In genomic region chr1:206987873-206988272, GRCh38 we compare ENCODE assay signal across 33 cellular contexts. TPM values are rescaled to one million over a fixed set of nuclear protein-coding genes. Genes with fewer than 3 reads are reported as not detected.
DNase-seq lines count a peak whose midpoint lies in the region; ATAC-seq, FAIRE-seq and TF ChIP-seq lines count a peak whose summit lies in the region.
"Had no signal": no experiment of that assay in that cellular context is flagged by ENCODE, and none has a peak within 500 bp of the region (broad histone marks: within the 10 kb centered on the region; RNA-seq: fewer than 3 reads in every experiment).

No MANE protein-coding gene starts in this region.

- H3K9ac ChIP-seq in IMR-90 (ENCODE audit: low read depth, low read length) (no peak overlapping the region), K562 (ENCODE audit: insufficient read depth in 1 of 2, low read depth in 2 of 2, low read length in 2 of 2) (no peak overlapping the region)
- H3K9ac ChIP-seq: BLaER1 had no signal

- H4K20me1 ChIP-seq in IMR-90 (ENCODE audit: insufficient read depth, low read length) (no peaks in the 10 kb centered on the region), K562 (replicated peaks; ENCODE audit: control insufficient read depth, insufficient read depth, low read length) (no peaks in the 10 kb centered on the region)
- H4K20me1 ChIP-seq: BLaER1 had no signal

- H3K4me3 Mint-ChIP-seq in activated CD4-positive, alpha-beta memory T cell treated with anti-CD3 and anti-CD28 coated beads for 36 hours = no peak overlapping the region
- H3K4me3 Mint-ChIP-seq in activated CD4-positive, alpha-beta memory T cell treated with anti-CD3 and anti-CD28 coated beads, Interleukin-2, amount 10 ng/mL, durations not matched to agents 7 days and 5 days = no peak overlapping the region
- H3K4me3 Mint-ChIP-seq: CD14-positive monocyte; CD4-positive, alpha-beta memory T cell; CD4-positive, CD25-positive, alpha-beta regulatory T cell; CD8-positive, alpha-beta memory T cell had no signal

- no peak overlapping the region for H2BK20ac ChIP-seq in IMR-90 (ENCODE audit: low read depth, low read length)

- H3K9me3 Mint-ChIP-seq in activated CD4-positive, alpha-beta memory T cell treated with anti-CD3 and anti-CD28 coated beads for 36 hours = no peaks in the 10 kb centered on the region
- H3K9me3 Mint-ChIP-seq in activated CD4-positive, alpha-beta memory T cell treated with anti-CD3 and anti-CD28 coated beads, Interleukin-2, amount 10 ng/mL, durations not matched to agents 7 days and 5 days = no peaks in the 10 kb centered on the region
- H3K9me3 Mint-ChIP-seq: CD14-positive monocyte; CD4-positive, alpha-beta memory T cell; CD4-positive, CD25-positive, alpha-beta regulatory T cell; CD8-positive, alpha-beta memory T cell had no signal

- H3K23ac ChIP-seq in IMR-90 (ENCODE audit: low read depth, low read length) = no peak overlapping the region

- H2AK5ac ChIP-seq in IMR-90 (ENCODE audit: low read depth, low read length) = no peak overlapping the region

- CTCF ChIA-PET in activated CD4-positive, alpha-beta memory T cell treated with anti-CD3 and anti-CD28 coated beads for 36 hours (lab: Charles Lee) = interaction anchor here (1.8 kb wide), 1 partner anchor 324 kb away, joined by 7 read pairs; no protein-coding TSS in a partner anchor
- CTCF ChIA-PET in activated CD4-positive, alpha-beta memory T cell treated with anti-CD3 and anti-CD28 coated beads, Interleukin-2, amount 10 ng/mL, durations not matched to agents 7 days and 5 days (lab: Charles Lee) = interaction anchor here (1.4 kb wide), 1 partner anchor 18 kb away, joined by 5 read pairs; no protein-coding TSS in a partner anchor
- CTCF ChIA-PET in IMR-90 (lab: Yijun Ruan, JAX) = no interaction called here
- CTCF ChIA-PET in K562 (lab: Yijun Ruan, JAX; ENCODE audit: low intra/inter-chr PET ratio) = interaction anchor here (0.6 kb wide), 1 partner anchor 137 kb away, joined by 3 read pairs; no protein-coding TSS in a partner anchor

- no peak overlapping the region for H2BK15ac ChIP-seq in IMR-90 (ENCODE audit: low read depth, low read length)

- no peak overlapping the region for H3K4me3 ChIP-seq in IMR-90 (ENCODE audit: insufficient read depth, low read depth, low read length)
- H3K4me3 ChIP-seq in K562 = no peak overlapping the region
- no peak overlapping the region for H3K4me3 ChIP-seq in left lung
- H3K4me3 ChIP-seq: BLaER1, GM12878 had no signal

- H4K5ac ChIP-seq in IMR-90 (ENCODE audit: low read depth, low read length) = no peak overlapping the region

- no peak overlapping the region for H2BK120ac ChIP-seq in IMR-90 (ENCODE audit: low read depth, low read length)

- H3K56ac ChIP-seq in IMR-90 (ENCODE audit: extremely low read depth, insufficient read depth, low read length) = no peak overlapping the region

- no peak for FAIRE-seq in K562 (lab: Jason Lieb, UNC)
- FAIRE-seq: A204.1, GM12878, GM12892, GM19239 had no signal

- no peaks in the 10 kb centered on the region for H3K79me1 ChIP-seq in IMR-90 (ENCODE audit: low read depth in 1 of 2, low read length in 2 of 2)

- H3K27me3 Mint-ChIP-seq in activated CD4-positive, alpha-beta memory T cell treated with anti-CD3 and anti-CD28 coated beads for 36 hours = peaks cover 24% of the 10 kb centered on the region
- peaks cover 53% of the 10 kb centered on the region for H3K27me3 Mint-ChIP-seq in activated CD4-positive, alpha-beta memory T cell treated with anti-CD3 and anti-CD28 coated beads, Interleukin-2, amount 10 ng/mL, durations not matched to agents 7 days and 5 days

- H3K79me2 ChIP-seq in K562 (ENCODE audit: control insufficient read depth, insufficient read depth, low read length) = no peaks in the 10 kb centered on the region

- peaks cover 3% of the 10 kb centered on the region; the same call in 1 of the 2 replicates for H3K9me3 ChIP-seq in IMR-90 (ENCODE audit: control insufficient read depth, insufficient read depth, low read length)
- no peaks in the 10 kb centered on the region for H3K9me3 ChIP-seq in K562 (replicated peaks; ENCODE audit: control insufficient read depth, insufficient read depth, low read depth, low read length)
- no peaks in the 10 kb centered on the region for H3K9me3 ChIP-seq in left lung
- H3K9me3 ChIP-seq: BE2C, BLaER1 had no signal

- H3K27ac ChIP-seq in IMR-90 (ENCODE audit: insufficient read depth, low read length) (no peak overlapping the region), K562 (ENCODE audit: extremely low read depth, low read depth, low read length) (no peak overlapping the region), left lung (no peak overlapping the region)
- H3K27ac ChIP-seq: BLaER1 had no signal

- no CpG with 5 or more reads among the region's 1 CpG for WGBS in IMR-90 (ENCODE audit: extremely low coverage in 2 of 2, insufficient read length in 1 of 2), 2 experiments
- 21% methylated on average over 1 of the region's 1 CpG for WGBS in K562 (ENCODE audit: insufficient coverage, low coverage, missing lambda C conversion rate)

- H2AK9ac ChIP-seq in IMR-90 (replicated peaks; ENCODE audit: low read depth, low read length, poor library complexity) = peak overlapping the region; percentile 33

- TF ChIP-seq CTCF in IMR-90 (conservative IDR thresholded peaks at IDR 0.05; ENCODE audit: low read depth, low read length) (no peak), K562 (IDR thresholded peaks at IDR 0.05 in 2 of 3, conservative IDR thresholded peaks at IDR 0.05 in 1 of 3; ENCODE audit: insufficient read depth in 2 of 3, low read depth in 1 of 3, low read length in 3 of 3) (no peak), left lung (IDR thresholded peaks at IDR 0.05) (no peak)

- H3K36me3 Mint-ChIP-seq in activated CD4-positive, alpha-beta memory T cell treated with anti-CD3 and anti-CD28 coated beads for 36 hours = no peaks in the 10 kb centered on the region
- no peaks in the 10 kb centered on the region for H3K36me3 Mint-ChIP-seq in activated CD4-positive, alpha-beta memory T cell treated with anti-CD3 and anti-CD28 coated beads, Interleukin-2, amount 10 ng/mL, durations not matched to agents 7 days and 5 days (ENCODE audit: low read depth)
- H3K36me3 Mint-ChIP-seq: CD14-positive monocyte; CD4-positive, alpha-beta memory T cell; CD4-positive, CD25-positive, alpha-beta regulatory T cell; CD8-positive, alpha-beta memory T cell had no signal

- ATAC-seq in IMR-90 (ENCODE audit: low read depth) = no peak
- ATAC-seq in K562 = no peak; the same call in 1 of the 3 replicates
- ATAC-seq in esophagus mucosa = peak; percentile 22
- no peak for ATAC-seq in left lung
- ATAC-seq: GM12878 had no signal

- no peak overlapping the region for H4K91ac ChIP-seq in IMR-90 (ENCODE audit: insufficient read depth, low read depth, low read length)

- no peaks in the 10 kb centered on the region for H3K4me1 Mint-ChIP-seq in activated CD4-positive, alpha-beta memory T cell treated with anti-CD3 and anti-CD28 coated beads for 36 hours (ENCODE audit: low read depth)
- no peaks in the 10 kb centered on the region for H3K4me1 Mint-ChIP-seq in activated CD4-positive, alpha-beta memory T cell treated with anti-CD3 and anti-CD28 coated beads, Interleukin-2, amount 10 ng/mL, durations not matched to agents 7 days and 5 days
- H3K4me1 Mint-ChIP-seq: CD14-positive monocyte; CD4-positive, alpha-beta memory T cell; CD4-positive, CD25-positive, alpha-beta regulatory T cell; CD8-positive, alpha-beta memory T cell had no signal

- H3K27ac Mint-ChIP-seq in activated CD4-positive, alpha-beta memory T cell treated with anti-CD3 and anti-CD28 coated beads for 36 hours = no peak overlapping the region
- H3K27ac Mint-ChIP-seq in activated CD4-positive, alpha-beta memory T cell treated with anti-CD3 and anti-CD28 coated beads, Interleukin-2, amount 10 ng/mL, durations not matched to agents 7 days and 5 days = no peak overlapping the region
- H3K27ac Mint-ChIP-seq: CD14-positive monocyte; CD4-positive, alpha-beta memory T cell; CD4-positive, CD25-positive, alpha-beta regulatory T cell; CD8-positive, alpha-beta memory T cell had no signal

- TF ChIP-seq RAD21 in IMR-90 (IDR thresholded peaks at IDR 0.05; ENCODE audit: low read length) (no peak), K562 (CRISPR knock-in tag; conservative IDR thresholded peaks at IDR 0.05 in 1 of 2, IDR thresholded peaks at IDR 0.05 in 1 of 2) (no peak)

- H3K27me3 ChIP-seq in IMR-90 (ENCODE audit: control insufficient read depth, insufficient read depth, low read length) (peaks cover 42% of the 10 kb centered on the region), K562 (ENCODE audit: control insufficient read depth in 2 of 2, insufficient read depth in 2 of 2, low read length in 2 of 2) (no peaks in the 10 kb centered on the region), left lung (peaks cover 0 to 5% of the 10 kb centered on the region in 2 donors)
- H3K27me3 ChIP-seq: BLaER1 had no signal

- H3K4me2 ChIP-seq in IMR-90 (ENCODE audit: low read depth, low read length) = no peak overlapping the region
- no peak overlapping the region for H3K4me2 ChIP-seq in K562 (ENCODE audit: insufficient read depth, low read length)
- H3K4me2 ChIP-seq: BLaER1 had no signal

- H3K4me1 ChIP-seq in IMR-90 (ENCODE audit: control insufficient read depth, insufficient read depth, low read length) (no peaks in the 10 kb centered on the region), K562 (replicated peaks in 1 of 2; ENCODE audit: control insufficient read depth in 2 of 2, insufficient read depth in 2 of 2, low read length in 2 of 2) (peaks cover 4 to 9% of the 10 kb centered on the region in 2 experiments; a peak in 4 of 5 replicates), left lung (no peaks in the 10 kb centered on the region)
- H3K4me1 ChIP-seq: BE2C, BLaER1 had no signal

- H2AFZ ChIP-seq in IMR-90 (replicated peaks; ENCODE audit: low read length, poor library complexity) = no peak overlapping the region
- H2AFZ ChIP-seq in K562 (ENCODE audit: low read depth, low read length) = peak overlapping the region; percentile 14

- TF ChIP-seq EP300 in K562 (IDR thresholded peaks at IDR 0.05; ENCODE audit: low read length) = no peak

- peak; percentile 15 for DNase-seq in activated CD4-positive, alpha-beta memory T cell treated with anti-CD3 and anti-CD28 coated beads for 36 hours
- DNase-seq in activated CD4-positive, alpha-beta memory T cell treated with anti-CD3 and anti-CD28 coated beads, Interleukin-2, amount 10 ng/mL, durations not matched to agents 7 days and 5 days = no peak
- no peak for DNase-seq in IMR-90
- no peak for DNase-seq in K562 (ENCODE audit: extremely low read depth in 1 of 4, low spot score in 3 of 4)
- DNase-seq in left lung = no peak
- no peak for DNase-seq in superior temporal gyrus (ENCODE audit: extremely low spot score)
- no peak for DNase-seq in NCI-H1105 (lab: John Stamatoyannopoulos, UW)
- DNase-seq: 8988T; ACHN; BE2C; C1 segment of cervical spinal cord; CD4-positive, alpha-beta memory T cell; CD4-positive, CD25-positive, alpha-beta regulatory T cell; CD8-positive, alpha-beta memory T cell; COR-L47; DMS 273 treated with DMSO at 0.1 percent for 48 hours; DMS153; DMS53; DMS79; DND-41; EL; GDM1 had no signal

- intact Hi-C loops in activated CD4-positive, alpha-beta memory T cell treated with anti-CD3 and anti-CD28 coated beads for 36 hours (cut with micrococcal nuclease) = no loop called here
- intact Hi-C loops in IMR-90 (cut with micrococcal nuclease) (loop anchor here (10.0 kb wide), 3 partner anchors 253 to 513 kb away; partner anchors contain the start of genes DYRK3 and IKBKE), K562 (cut with micrococcal nuclease) (loop anchor here (10.0 kb wide), 1 partner anchor 417 kb away; no protein-coding TSS in a partner anchor), left lung (cut with DNase I) (no loop called here)

- H4K8ac ChIP-seq in IMR-90 (ENCODE audit: low read depth in 2 of 2, low read length in 2 of 2) = no peak overlapping the region

- POLR2A ChIA-PET in activated CD4-positive, alpha-beta memory T cell treated with anti-CD3 and anti-CD28 coated beads for 36 hours (lab: Charles Lee) = no interaction called here
- POLR2A ChIA-PET in activated CD4-positive, alpha-beta memory T cell treated with anti-CD3 and anti-CD28 coated beads, Interleukin-2, amount 10 ng/mL, durations not matched to agents 7 days and 5 days (lab: Charles Lee) = no interaction called here
- POLR2A ChIA-PET in IMR-90 (lab: Charles Lee; ENCODE audit: unreplicated experiment) (no interaction called here), K562 (lab: Yijun Ruan, JAX) (no interaction called here)

- H3K4ac ChIP-seq in IMR-90 (ENCODE audit: low read depth, low read length) = no peak overlapping the region

- no peak for TF ChIP-seq POLR2A in IMR-90 (IDR thresholded peaks at IDR 0.05; ENCODE audit: low read depth, low read length)
- TF ChIP-seq POLR2A in K562 (conservative IDR thresholded peaks at IDR 0.05) = no peak

- dilution Hi-C loops in IMR-90 (cut with HindIII; ENCODE audit: low sequenced_read_pairs, unreplicated experiment) = no loop called here

- no peak overlapping the region for H3K14ac ChIP-seq in IMR-90 (replicated peaks; ENCODE audit: low read depth, low read length)

- H3K9me1 ChIP-seq in IMR-90 (ENCODE audit: insufficient read depth, low read length) (no peaks in the 10 kb centered on the region), K562 (ENCODE audit: control insufficient read depth, insufficient read depth, low read length) (no peaks in the 10 kb centered on the region)

- H3K36me3 ChIP-seq in IMR-90 (ENCODE audit: control insufficient read depth, insufficient read depth, low read length) = no peaks in the 10 kb centered on the region
- no peaks in the 10 kb centered on the region for H3K36me3 ChIP-seq in K562 (ENCODE audit: control insufficient read depth, insufficient read depth, low read length)
- H3K36me3 ChIP-seq in left lung = no peaks in the 10 kb centered on the region
- H3K36me3 ChIP-seq: BE2C, BLaER1 had no signal

- BruUV-seq in IMR-90 (replicated peaks; lab: Mats Ljungman, UMichigan) (no TSS peak), K562 (replicated peaks; lab: Mats Ljungman, UMichigan) (no TSS peak)

- no peak overlapping the region for H2BK5ac ChIP-seq in IMR-90 (ENCODE audit: low read depth, low read length, poor library complexity, severe bottlenecking)

- in situ Hi-C loops in IMR-90 (cut with MboI; ENCODE audit: low sequenced_read_pairs) (no loop called here), K562 (cut with MboI) (no loop called here)

- no peak overlapping the region for H3K18ac ChIP-seq in IMR-90 (ENCODE audit: low read depth, low read length)

RNA-seq across cellular contexts. Expression of gene FCAMR, which starts 17.6 kb away (rescaled TPM):
- total RNA-seq in activated CD4-positive, alpha-beta memory T cell treated with anti-CD3 and anti-CD28 coated beads for 36 hours = not detected
- not detected for total RNA-seq in activated CD4-positive, alpha-beta memory T cell treated with anti-CD3 and anti-CD28 coated beads, Interleukin-2, amount 10 ng/mL, durations not matched to agents 7 days and 5 days
- total RNA-seq in IMR-90 (2012; rRNA removed) (not detected in 2 replicates), K562 (2014; rRNA removed) (not detected in 2 replicates), K562 (2014; rRNA removed; fragmentation: Illumina TruSeq; extraction: Trizol) (not detected in 2 replicates), K562 (2015; rRNA removed; fragmentation: Illumina TruSeq; extraction: Trizol) (not detected in 2 replicates), K562 (2021) (not detected in 2 replicates), esophagus mucosa (0.08 TPM), left lung (not detected)
- polyA plus RNA-seq in IMR-90 (2012; rRNA removed) (not detected in 2 replicates), K562 (2011; rRNA removed) (not detected in 2 replicates), K562 (2014; fragmentation: Illumina TruSeq; extraction: Trizol) (not detected in 2 replicates), K562 (2014; fragmentation: Nextera tagmentation; extraction: Ambion mirVana) (not detected), K562 (2014; rRNA removed) (not detected in 2 replicates)
- not detected in 2 replicates for polyA plus RNA-seq in IMR-90 (2012; cell fraction: cytosol; rRNA removed)
- polyA plus RNA-seq in IMR-90 (2012; cell fraction: nucleus; rRNA removed; ENCODE audit: low replicate concordance) = 0.05 TPM in 1 of 2 replicates, not detected in the other
- not detected in 2 replicates for total RNA-seq in K562 (2011; cell fraction: chromatin; rRNA removed; ENCODE audit: low replicate concordance)
- total RNA-seq in K562 (2011; cell fraction: nucleolus; rRNA removed) = not detected in 2 replicates
- not detected in 2 replicates for total RNA-seq in K562 (2011; cell fraction: nucleoplasm; rRNA removed)
- not detected in 2 replicates for polyA plus RNA-seq in K562 (2011; cell fraction: cytosol; rRNA removed)
- not detected in 2 replicates for polyA plus RNA-seq in K562 (2011; cell fraction: nucleus; rRNA removed)
- not detected in 2 replicates for polyA plus RNA-seq in K562 (2012)
- not detected in 2 replicates for polyA minus RNA-seq in K562 (2011; rRNA and poly(A)+ RNA removed)
- not detected in 2 replicates for polyA minus RNA-seq in K562 (2011; cell fraction: cytosol; rRNA and poly(A)+ RNA removed)
- not detected in 2 replicates for polyA minus RNA-seq in K562 (2011; cell fraction: nucleus; rRNA and poly(A)+ RNA removed)
- total RNA-seq: A673; CD4-positive, alpha-beta memory T cell; CD4-positive, CD25-positive, alpha-beta regulatory T cell; CD8-positive, alpha-beta memory T cell; Daoy; G401 had no signal
- polyA plus RNA-seq: AG04450; CD14-positive monocyte; CD4-positive, alpha-beta memory T cell; CD4-positive, CD25-positive, alpha-beta regulatory T cell; CD8-positive, alpha-beta memory T cell had no signal

RNA-seq across cellular contexts. Expression of gene PIGR, which starts 41.6 kb away (rescaled TPM):
- under 1 TPM; 0.10 TPM for total RNA-seq in activated CD4-positive, alpha-beta memory T cell treated with anti-CD3 and anti-CD28 coated beads for 36 hours
- total RNA-seq in activated CD4-positive, alpha-beta memory T cell treated with anti-CD3 and anti-CD28 coated beads, Interleukin-2, amount 10 ng/mL, durations not matched to agents 7 days and 5 days = not detected
- not detected in 2 replicates for total RNA-seq in IMR-90 (2012; rRNA removed)
- not detected in 2 replicates for polyA plus RNA-seq in IMR-90 (2012; rRNA removed)
- not detected in 2 replicates for polyA plus RNA-seq in IMR-90 (2012; cell fraction: cytosol; rRNA removed)
- polyA plus RNA-seq in IMR-90 (2012; cell fraction: nucleus; rRNA removed; ENCODE audit: low replicate concordance) = not detected in 2 replicates
- total RNA-seq in K562 (2011; cell fraction: chromatin; rRNA removed; ENCODE audit: low replicate concordance) = not detected in 2 replicates
- total RNA-seq in K562 (2011; cell fraction: nucleolus; rRNA removed) = not detected in 2 replicates
- total RNA-seq in K562 (2011; cell fraction: nucleoplasm; rRNA removed) = not detected in 2 replicates
- 0.05 TPM in 1 of 2 replicates, not detected in the other for total RNA-seq in K562 (2014; rRNA removed)
- total RNA-seq in K562 (2014; rRNA removed; fragmentation: Illumina TruSeq; extraction: Trizol) = not detected in 2 replicates
- total RNA-seq in K562 (2015; rRNA removed; fragmentation: Illumina TruSeq; extraction: Trizol) = 0.04 TPM in 1 of 2 replicates, not detected in the other
- 1.5 and 2.7 TPM in 2 replicates for total RNA-seq in K562 (2021)
- polyA plus RNA-seq in K562 (2011; rRNA removed) = not detected in 2 replicates
- polyA plus RNA-seq in K562 (2011; cell fraction: cytosol; rRNA removed) = 0.01 TPM in 1 of 2 replicates, not detected in the other
- not detected in 2 replicates for polyA plus RNA-seq in K562 (2011; cell fraction: nucleus; rRNA removed)
- 0.05 and 0.10 TPM in 2 replicates for polyA plus RNA-seq in K562 (2012)
- 0.03 TPM in 1 of 2 replicates, not detected in the other for polyA plus RNA-seq in K562 (2014; fragmentation: Illumina TruSeq; extraction: Trizol)
- polyA plus RNA-seq in K562 (2014; fragmentation: Nextera tagmentation; extraction: Ambion mirVana) = under 1 TPM; 0.01 to 0.03 TPM
- polyA plus RNA-seq in K562 (2014; rRNA removed) = not detected in 2 replicates
- not detected in 2 replicates for polyA minus RNA-seq in K562 (2011; rRNA and poly(A)+ RNA removed)
- polyA minus RNA-seq in K562 (2011; cell fraction: cytosol; rRNA and poly(A)+ RNA removed) = not detected in 2 replicates
- not detected in 2 replicates for polyA minus RNA-seq in K562 (2011; cell fraction: nucleus; rRNA and poly(A)+ RNA removed)
- total RNA-seq in esophagus mucosa = 35.4 TPM
- 100 to 1,000 TPM; 128 to 587 TPM for total RNA-seq in left lung
- total RNA-seq: A673; CD4-positive, alpha-beta memory T cell; CD4-positive, CD25-positive, alpha-beta regulatory T cell; Daoy; G401 had no signal
- polyA plus RNA-seq: AG04450; CD14-positive monocyte; CD4-positive, alpha-beta memory T cell; CD4-positive, CD25-positive, alpha-beta regulatory T cell; CD8-positive, alpha-beta memory T cell had no signal

RNA-seq across cellular contexts. Expression of gene C1orf116, which starts 44.7 kb away (rescaled TPM):
- total RNA-seq in activated CD4-positive, alpha-beta memory T cell treated with anti-CD3 and anti-CD28 coated beads for 36 hours = not detected
- under 1 TPM in 1 of 2 experiments, not detected in 1; 0.08 TPM for total RNA-seq in activated CD4-positive, alpha-beta memory T cell treated with anti-CD3 and anti-CD28 coated beads, Interleukin-2, amount 10 ng/mL, durations not matched to agents 7 days and 5 days
- total RNA-seq in IMR-90 (2012; rRNA removed) (under 0.01 TPM in 1 of 2 replicates, not detected in the other), K562 (2014; rRNA removed) (1.8 TPM in 2 replicates), K562 (2014; rRNA removed; fragmentation: Illumina TruSeq; extraction: Trizol) (0.80 and 0.95 TPM in 2 replicates), K562 (2015; rRNA removed; fragmentation: Illumina TruSeq; extraction: Trizol) (0.80 and 0.87 TPM in 2 replicates), K562 (2021) (2.6 and 2.7 TPM in 2 replicates), esophagus mucosa (62.2 TPM), left lung (100 to 1,000 TPM; 101 to 212 TPM)
- polyA plus RNA-seq in IMR-90 (2012; rRNA removed) (0.03 TPM in 1 of 2 replicates, not detected in the other), K562 (2011; rRNA removed) (1.2 and 2.6 TPM in 2 replicates), K562 (2014; fragmentation: Illumina TruSeq; extraction: Trizol) (3.0 and 3.1 TPM in 2 replicates), K562 (2014; fragmentation: Nextera tagmentation; extraction: Ambion mirVana) (under 1 TPM; 0.62 to 0.69 TPM), K562 (2014; rRNA removed) (0.62 and 0.95 TPM in 2 replicates)
- polyA plus RNA-seq in IMR-90 (2012; cell fraction: cytosol; rRNA removed) = 0.01 TPM in 1 of 2 replicates, not detected in the other
- 0.01 and 0.03 TPM in 2 replicates for polyA plus RNA-seq in IMR-90 (2012; cell fraction: nucleus; rRNA removed; ENCODE audit: low replicate concordance)
- total RNA-seq in K562 (2011; cell fraction: chromatin; rRNA removed; ENCODE audit: low replicate concordance) = 2.8 and 4.0 TPM in 2 replicates
- 2.5 and 3.0 TPM in 2 replicates for total RNA-seq in K562 (2011; cell fraction: nucleolus; rRNA removed)
- 3.1 and 3.4 TPM in 2 replicates for total RNA-seq in K562 (2011; cell fraction: nucleoplasm; rRNA removed)
- 0.81 and 1.4 TPM in 2 replicates for polyA plus RNA-seq in K562 (2011; cell fraction: cytosol; rRNA removed)
- 2.3 and 5.0 TPM in 2 replicates for polyA plus RNA-seq in K562 (2011; cell fraction: nucleus; rRNA removed)
- polyA plus RNA-seq in K562 (2012) = 2.2 and 2.8 TPM in 2 replicates
- 2.6 TPM in 2 replicates for polyA minus RNA-seq in K562 (2011; rRNA and poly(A)+ RNA removed)
- 2.4 and 2.5 TPM in 2 replicates for polyA minus RNA-seq in K562 (2011; cell fraction: cytosol; rRNA and poly(A)+ RNA removed)
- 4.4 and 5.2 TPM in 2 replicates for polyA minus RNA-seq in K562 (2011; cell fraction: nucleus; rRNA and poly(A)+ RNA removed)
- total RNA-seq: CD8-positive, alpha-beta memory T cell; G401 had no signal
- polyA plus RNA-seq: AG04450; CD4-positive, alpha-beta memory T cell; CD4-positive, CD25-positive, alpha-beta regulatory T cell; CD8-positive, alpha-beta memory T cell had no signal

Comparison
In these comparisons a context has a peak if more than half of its experiments do, and no peak if none do; other contexts are left out.
1. RNA of gene C1orf116, which starts 44.7 kb away (total RNA-seq): 101 to 212 TPM in left lung and 62.2 TPM in esophagus mucosa (single experiment); 0.80 to 4.0 TPM in K562, 0.08 TPM in activated CD4-positive, alpha-beta memory T cell treated with anti-CD3 and anti-CD28 coated beads, Interleukin-2, amount 10 ng/mL, durations not matched to agents 7 days and 5 days, not detected in activated CD4-positive, alpha-beta memory T cell treated with anti-CD3 and anti-CD28 coated beads for 36 hours and under 0.01 TPM in IMR-90; every median in the first group is over 10 times any median in the second.
2. intact Hi-C loops: an anchor here in IMR-90 (10.0 kb wide) and K562 (10.0 kb wide); none called in activated CD4-positive, alpha-beta memory T cell treated with anti-CD3 and anti-CD28 coated beads for 36 hours and left lung.